ENCODE assay signal across 9 cellular contexts in the genomic region with DNA sequence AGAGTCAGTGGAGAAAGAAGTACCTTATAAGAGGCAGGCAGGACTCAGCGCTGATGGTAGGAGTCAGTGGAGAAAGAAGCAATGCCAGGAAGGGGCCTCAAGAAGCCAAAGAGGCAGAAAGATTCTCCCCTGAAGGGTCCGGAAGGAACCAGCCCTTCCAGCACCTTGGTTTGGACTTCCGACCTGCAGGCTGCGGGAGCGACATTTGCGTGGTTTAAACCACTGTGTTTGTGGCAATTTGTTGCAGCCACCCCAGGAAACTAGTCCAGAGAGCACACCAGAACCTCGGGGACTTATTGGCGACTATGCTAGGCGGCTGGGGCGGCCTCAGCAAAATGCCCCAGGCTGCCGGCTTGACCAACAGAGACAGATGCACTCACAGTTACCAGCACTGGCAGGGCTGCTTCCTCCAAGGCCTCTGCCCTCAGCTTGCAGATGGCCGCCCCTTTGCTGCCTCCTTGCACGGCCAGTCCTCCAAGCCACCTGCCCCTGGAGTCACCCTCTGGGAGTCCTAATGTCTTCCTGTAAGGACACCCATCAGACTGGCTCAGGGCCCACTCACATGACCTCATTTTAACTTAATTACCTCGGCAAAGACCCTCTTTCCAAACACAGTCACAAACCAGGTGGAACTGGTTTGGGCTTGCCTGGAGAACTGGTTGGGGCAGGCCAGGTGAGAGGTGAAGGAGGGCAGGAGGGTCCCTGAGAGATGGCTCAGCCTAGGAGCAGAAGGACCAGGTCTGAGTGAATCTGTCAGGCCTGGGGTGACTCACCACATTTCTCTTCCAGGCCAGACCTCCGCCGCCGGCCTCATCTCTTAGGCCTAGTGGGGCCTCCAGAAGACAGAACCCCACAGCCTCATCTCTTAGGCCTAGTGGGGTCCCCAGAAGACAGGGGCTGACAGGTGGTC. TPM values are rescaled to one million over a fixed set of nuclear protein-coding genes. Genes with fewer than 3 reads are reported as not detected.
A peak's percentile ranks its signal among the peaks of the same experiment; 100 is the strongest.
DNase-seq lines count a peak whose midpoint lies in the region; ATAC-seq and TF ChIP-seq lines count a peak whose summit lies in the region.
"Had no signal": no experiment of that assay in that cellular context is flagged by ENCODE, and none has a peak within 500 bp of the region (broad histone marks: within the 10 kb centered on the region; RNA-seq: fewer than 3 reads in every experiment).

No MANE protein-coding gene starts in this region.

- peak overlapping the region; percentile 100 for H3K27ac ChIP-seq in mammary epithelial cell (ENCODE audit: insufficient read depth, low read depth, low read length)
- peak overlapping the region; percentile 98 for H3K27ac ChIP-seq in trophoblast cell (ENCODE audit: low read depth, low read length)

- peak overlapping the region; percentile 100 for H2BK120ac ChIP-seq in trophoblast cell (ENCODE audit: insufficient read depth, low read length, poor library complexity)

- TF ChIP-seq CTCF in mammary epithelial cell (conservative IDR thresholded peaks at IDR 0.05 in 1 of 2, IDR thresholded peaks at IDR 0.05 in 1 of 2; ENCODE audit: extremely low read depth in 1 of 2, insufficient read depth in 1 of 2, low read depth in 1 of 2, low read length in 2 of 2) = no peak

- no peak overlapping the region for H3K23ac ChIP-seq in trophoblast cell (ENCODE audit: low read length)

- H3K79me2 ChIP-seq in mammary epithelial cell (ENCODE audit: insufficient read depth, low read length) = no peaks in the 10 kb centered on the region
- peaks cover 37% of the 10 kb centered on the region for H3K79me2 ChIP-seq in trophoblast cell (ENCODE audit: control insufficient read depth, insufficient read depth, low read length, poor library complexity)

- peak overlapping the region; percentile 92 for H2AK5ac ChIP-seq in trophoblast cell (ENCODE audit: low read length)

- dilution Hi-C loops in mammary epithelial cell (cut with HindIII; ENCODE audit: low sequenced_read_pairs) = loop anchor here (5.0 kb wide), 1 partner anchor 104 kb away; no protein-coding TSS in a partner anchor

- H2BK5ac ChIP-seq in trophoblast cell (ENCODE audit: low read depth, low read length, poor library complexity) = peak overlapping the region; percentile 99

- H4K8ac ChIP-seq in trophoblast cell (ENCODE audit: low read depth, low read length) = peak overlapping the region; percentile 92

- peak overlapping the region; percentile 71 for H3K4ac ChIP-seq in trophoblast cell (ENCODE audit: low read depth, low read length)

- peak overlapping the region; percentile 61 for H4K12ac ChIP-seq in trophoblast cell (ENCODE audit: low read depth, low read length)

- no peak overlapping the region for H3K4me3 ChIP-seq in mammary epithelial cell (replicated peaks in 1 of 3; ENCODE audit: insufficient read depth in 1 of 3, low read depth in 2 of 3, low read length in 3 of 3)
- no peak overlapping the region for H3K4me3 ChIP-seq in trophoblast cell (ENCODE audit: low read depth, low read length)

- H3K79me1 ChIP-seq in trophoblast cell (ENCODE audit: low read length) = peaks cover 96% of the 10 kb centered on the region

- H3K36me3 ChIP-seq in mammary epithelial cell (ENCODE audit: insufficient read depth, low read length) (no peaks in the 10 kb centered on the region), trophoblast cell (ENCODE audit: control insufficient read depth in 1 of 2, insufficient read depth in 2 of 2, low read length in 2 of 2) (no peaks in the 10 kb centered on the region)

- H3K27me3 ChIP-seq in mammary epithelial cell (ENCODE audit: insufficient read depth, low read length) = no peaks in the 10 kb centered on the region
- no peaks in the 10 kb centered on the region for H3K27me3 ChIP-seq in trophoblast cell (ENCODE audit: insufficient read depth, low read length)

- CTCF ChIA-PET in mammary epithelial cell (lab: Charles Lee; ENCODE audit: low non-redundant PET) = no interaction called here

- WGBS in mammary epithelial cell (ENCODE audit: low coverage, missing lambda C conversion rate) = 72% methylated on average over 17 of the region's 17 CpGs
- no CpG with 5 or more reads among the region's 17 CpGs for WGBS in trophoblast cell (ENCODE audit: extremely low coverage, insufficient coverage, insufficient read length)

- DNase-seq in DMS79 (lab: John Stamatoyannopoulos, UW) (peak; percentile 38), NCI-H1105 (lab: John Stamatoyannopoulos, UW) (peak; percentile 37), mammary epithelial cell (peak; percentile 85), trophoblast cell (peak; percentile 66 to 82), GF-D8 (lab: John Stamatoyannopoulos, UW) (no peak), mucosa of gallbladder (ENCODE audit: low spot score) (no peak), hypothalamus (lab: John Stamatoyannopoulos, UW) (no peak)
- DNase-seq: SIG-M5 had no signal

- peak overlapping the region; percentile 91 for H3K18ac ChIP-seq in trophoblast cell (ENCODE audit: low read length)

- H2BK12ac ChIP-seq in trophoblast cell (ENCODE audit: low read length) = peak overlapping the region; percentile 93

- H3K4me1 ChIP-seq in mammary epithelial cell (ENCODE audit: insufficient read depth, low read length) = peaks cover 87% of the 10 kb centered on the region
- H3K4me1 ChIP-seq in trophoblast cell (ENCODE audit: control insufficient read depth in 1 of 2, insufficient read depth in 2 of 2, low read length in 2 of 2) = peaks cover 81 to 90% of the 10 kb centered on the region in 2 experiments

- peak overlapping the region; percentile 97 for H3K14ac ChIP-seq in trophoblast cell (ENCODE audit: low read length)

- no TSS peak for BruUV-seq in mammary epithelial cell (replicated peaks; lab: Mats Ljungman, UMichigan)

- no peaks in the 10 kb centered on the region for H3K9me3 ChIP-seq in mammary epithelial cell (replicated peaks; ENCODE audit: insufficient read depth, low read length)
- peaks cover under 1% of the 10 kb centered on the region for H3K9me3 ChIP-seq in trophoblast cell (ENCODE audit: insufficient read depth, low read depth, low read length)

- H3K9ac ChIP-seq in mammary epithelial cell (ENCODE audit: insufficient read depth, low read length) (peak overlapping the region; percentile 61), trophoblast cell (ENCODE audit: low read length) (peak overlapping the region; percentile 12)

- in situ Hi-C loops in mammary epithelial cell (cut with MboI; ENCODE audit: low sequenced_read_pairs in 2 of 2) = loop anchor here in 1 of 2 donors (5.0 kb wide), 1 partner anchor 61 kb away; no protein-coding TSS in a partner anchor

- peak overlapping the region; percentile 100 for H4K91ac ChIP-seq in trophoblast cell (ENCODE audit: low read depth, low read length)

- no peaks in the 10 kb centered on the region for H4K20me1 ChIP-seq in mammary epithelial cell (ENCODE audit: insufficient read depth, low read length)

- H3K4me2 ChIP-seq in mammary epithelial cell (ENCODE audit: insufficient read depth, low read depth, low read length) (peak overlapping the region; percentile 27), trophoblast cell (ENCODE audit: low read length) (peak overlapping the region; percentile 24)

- H2AFZ ChIP-seq in mammary epithelial cell (ENCODE audit: low read depth, low read length) = no peak overlapping the region
- peak overlapping the region; percentile 20 for H2AFZ ChIP-seq in trophoblast cell (ENCODE audit: insufficient read depth, low read length, poor library complexity)

- no peak for ATAC-seq in HG02870 (IDR thresholded peaks at IDR 0.05; ENCODE audit: unreplicated experiment)

- intact Hi-C loops in mammary epithelial cell (cut with micrococcal nuclease) = loop anchor here (1.0 kb wide), 3 partner anchors 14 to 45 kb away; no protein-coding TSS in a partner anchor

RNA-seq across cellular contexts. Expression of a gene that starts 26.1 kb away (rescaled TPM):
- total RNA-seq in mammary epithelial cell (100 to 1,000 TPM; 173 to 704 TPM), mucosa of gallbladder (not detected)
- polyA plus RNA-seq in mammary epithelial cell = 42.3 TPM
- polyA minus RNA-seq in mammary epithelial cell = 6.0 TPM
- not detected in 2 replicates for polyA plus RNA-seq in trophoblast cell (2013)

RNA-seq across cellular contexts. Expression of a gene that starts 51.5 kb away (rescaled TPM):
- total RNA-seq in mammary epithelial cell (not detected), mucosa of gallbladder (not detected)
- polyA plus RNA-seq in mammary epithelial cell = 0.32 TPM
- polyA minus RNA-seq in mammary epithelial cell = not detected
- polyA plus RNA-seq in trophoblast cell (2013) = 0.07 and 0.14 TPM in 2 replicates

Comparison
In these comparisons a context has a peak if more than half of its experiments do, and no peak if none do; other contexts are left out.
1. DNase-seq: peak in DMS79 (single experiment), NCI-H1105 (single experiment), mammary epithelial cell (single experiment) and trophoblast cell (2 of 2); none in GF-D8 (single experiment), mucosa of gallbladder (single experiment) and hypothalamus (0 of 51).
2. RNA of a gene that starts 26.1 kb away (total RNA-seq): 173 to 704 TPM in mammary epithelial cell; not detected in mucosa of gallbladder (single experiment); every median in the first group is over 100 times any median in the second.